Comparison of ENCODE assay signal across 1 cellular context in the genomic region with DNA sequence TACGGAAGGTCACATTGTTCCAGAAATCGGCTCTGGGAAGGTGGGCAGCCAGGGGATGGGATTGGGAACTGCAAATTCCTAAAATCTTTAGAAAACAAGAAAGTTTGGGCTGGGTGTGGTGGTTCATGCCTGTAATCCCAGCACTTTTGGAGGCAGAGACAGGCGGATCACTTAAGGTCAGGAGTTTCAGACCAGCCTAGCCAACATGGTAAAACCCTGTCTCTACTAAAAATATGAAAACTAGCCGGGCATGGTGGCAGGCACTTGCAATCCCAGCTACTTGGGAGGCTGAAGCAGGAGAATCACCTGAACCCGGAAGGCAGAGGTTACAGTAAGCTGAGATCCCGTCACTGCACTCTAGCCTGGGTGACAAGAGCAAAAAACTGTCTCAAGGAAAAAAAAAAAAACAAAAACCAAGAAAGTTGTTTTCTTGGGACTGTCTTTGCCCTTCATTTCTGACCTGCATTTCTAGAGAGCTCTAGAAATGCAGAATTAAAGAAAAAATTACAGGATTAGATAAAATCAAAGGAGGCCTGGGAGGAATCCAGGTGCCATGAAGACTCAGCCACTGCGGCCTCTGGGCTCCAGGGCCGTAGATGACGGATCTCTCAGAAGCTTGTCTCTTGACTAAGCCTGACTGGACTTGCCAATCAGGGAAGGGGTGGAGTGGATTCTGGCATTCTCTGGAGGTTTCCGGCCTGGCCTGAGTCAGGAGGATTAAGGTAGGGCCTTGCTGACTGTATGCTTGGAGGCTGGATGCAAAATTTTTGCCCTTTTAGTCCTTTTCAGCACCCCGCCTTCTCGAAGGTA.
TF ChIP-seq lines count a peak whose summit lies in the region.

No MANE protein-coding gene starts in this region.

TF ChIP-seq in GM12878, 131 proteins besides CTCF, POLR2A, EP300 and RAD21 (continued from another document):
- TF ChIP-seq, protein P1, sequence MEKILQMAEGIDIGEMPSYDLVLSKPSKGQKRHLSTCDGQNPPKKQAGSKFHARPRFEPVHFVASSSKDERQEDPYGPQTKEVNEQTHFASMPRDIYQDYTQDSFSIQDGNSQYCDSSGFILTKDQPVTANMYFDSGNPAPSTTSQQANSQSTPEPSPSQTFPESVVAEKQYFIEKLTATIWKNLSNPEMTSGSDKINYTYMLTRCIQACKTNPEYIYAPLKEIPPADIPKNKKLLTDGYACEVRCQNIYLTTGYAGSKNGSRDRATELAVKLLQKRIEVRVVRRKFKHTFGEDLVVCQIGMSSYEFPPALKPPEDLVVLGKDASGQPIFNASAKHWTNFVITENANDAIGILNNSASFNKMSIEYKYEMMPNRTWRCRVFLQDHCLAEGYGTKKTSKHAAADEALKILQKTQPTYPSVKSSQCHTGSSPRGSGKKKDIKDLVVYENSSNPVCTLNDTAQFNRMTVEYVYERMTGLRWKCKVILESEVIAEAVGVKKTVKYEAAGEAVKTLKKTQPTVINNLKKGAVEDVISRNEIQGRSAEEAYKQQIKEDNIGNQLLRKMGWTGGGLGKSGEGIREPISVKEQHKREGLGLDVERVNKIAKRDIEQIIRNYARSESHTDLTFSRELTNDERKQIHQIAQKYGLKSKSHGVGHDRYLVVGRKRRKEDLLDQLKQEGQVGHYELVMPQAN (conservative IDR thresholded peaks at IDR 0.05): 0 out of 2 replicates have a peak, but pooled peaks have one; percentile 25
- peak; percentile 83; the same call in 1 of the 2 replicates for TF ChIP-seq WRNIP1 (IDR thresholded peaks at IDR 0.05; ENCODE audit: borderline replicate concordance, low read depth, low read length)
- TF ChIP-seq, protein P2, sequence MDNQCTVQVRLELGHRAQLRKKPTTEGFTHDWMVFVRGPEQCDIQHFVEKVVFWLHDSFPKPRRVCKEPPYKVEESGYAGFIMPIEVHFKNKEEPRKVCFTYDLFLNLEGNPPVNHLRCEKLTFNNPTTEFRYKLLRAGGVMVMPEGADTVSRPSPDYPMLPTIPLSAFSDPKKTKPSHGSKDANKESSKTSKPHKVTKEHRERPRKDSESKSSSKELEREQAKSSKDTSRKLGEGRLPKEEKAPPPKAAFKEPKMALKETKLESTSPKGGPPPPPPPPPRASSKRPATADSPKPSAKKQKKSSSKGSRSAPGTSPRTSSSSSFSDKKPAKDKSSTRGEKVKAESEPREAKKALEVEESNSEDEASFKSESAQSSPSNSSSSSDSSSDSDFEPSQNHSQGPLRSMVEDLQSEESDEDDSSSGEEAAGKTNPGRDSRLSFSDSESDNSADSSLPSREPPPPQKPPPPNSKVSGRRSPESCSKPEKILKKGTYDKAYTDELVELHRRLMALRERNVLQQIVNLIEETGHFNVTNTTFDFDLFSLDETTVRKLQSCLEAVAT (IDR thresholded peaks at IDR 0.05): peak; percentile 75
- TF ChIP-seq, protein P3, sequence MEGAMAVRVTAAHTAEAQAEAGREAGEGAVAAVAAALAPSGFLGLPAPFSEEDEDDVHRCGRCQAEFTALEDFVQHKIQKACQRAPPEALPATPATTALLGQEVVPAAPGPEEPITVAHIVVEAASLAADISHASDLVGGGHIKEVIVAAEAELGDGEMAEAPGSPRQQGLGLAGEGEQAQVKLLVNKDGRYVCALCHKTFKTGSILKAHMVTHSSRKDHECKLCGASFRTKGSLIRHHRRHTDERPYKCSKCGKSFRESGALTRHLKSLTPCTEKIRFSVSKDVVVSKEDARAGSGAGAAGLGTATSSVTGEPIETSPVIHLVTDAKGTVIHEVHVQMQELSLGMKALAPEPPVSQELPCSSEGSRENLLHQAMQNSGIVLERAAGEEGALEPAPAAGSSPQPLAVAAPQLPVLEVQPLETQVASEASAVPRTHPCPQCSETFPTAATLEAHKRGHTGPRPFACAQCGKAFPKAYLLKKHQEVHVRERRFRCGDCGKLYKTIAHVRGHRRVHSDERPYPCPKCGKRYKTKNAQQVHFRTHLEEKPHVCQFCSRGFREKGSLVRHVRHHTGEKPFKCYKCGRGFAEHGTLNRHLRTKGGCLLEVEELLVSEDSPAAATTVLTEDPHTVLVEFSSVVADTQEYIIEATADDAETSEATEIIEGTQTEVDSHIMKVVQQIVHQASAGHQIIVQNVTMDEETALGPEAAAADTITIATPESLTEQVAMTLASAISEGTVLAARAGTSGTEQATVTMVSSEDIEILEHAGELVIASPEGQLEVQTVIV (IDR thresholded peaks at IDR 0.05; ENCODE audit: borderline replicate concordance, partially characterized antibody): no peak
- peak; percentile 71; the same call in 1 of the 2 replicates for TF ChIP-seq POLR2AphosphoS5 (IDR thresholded peaks at IDR 0.05; ENCODE audit: low read length)
- no peak for TF ChIP-seq KDM1A (IDR thresholded peaks at IDR 0.05; ENCODE audit: borderline replicate concordance)
- TF ChIP-seq, protein P4, sequence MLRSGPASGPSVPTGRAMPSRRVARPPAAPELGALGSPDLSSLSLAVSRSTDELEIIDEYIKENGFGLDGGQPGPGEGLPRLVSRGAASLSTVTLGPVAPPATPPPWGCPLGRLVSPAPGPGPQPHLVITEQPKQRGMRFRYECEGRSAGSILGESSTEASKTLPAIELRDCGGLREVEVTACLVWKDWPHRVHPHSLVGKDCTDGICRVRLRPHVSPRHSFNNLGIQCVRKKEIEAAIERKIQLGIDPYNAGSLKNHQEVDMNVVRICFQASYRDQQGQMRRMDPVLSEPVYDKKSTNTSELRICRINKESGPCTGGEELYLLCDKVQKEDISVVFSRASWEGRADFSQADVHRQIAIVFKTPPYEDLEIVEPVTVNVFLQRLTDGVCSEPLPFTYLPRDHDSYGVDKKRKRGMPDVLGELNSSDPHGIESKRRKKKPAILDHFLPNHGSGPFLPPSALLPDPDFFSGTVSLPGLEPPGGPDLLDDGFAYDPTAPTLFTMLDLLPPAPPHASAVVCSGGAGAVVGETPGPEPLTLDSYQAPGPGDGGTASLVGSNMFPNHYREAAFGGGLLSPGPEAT (IDR thresholded peaks at IDR 0.05; ENCODE audit: low read depth): no peak; the same call in 1 of the 2 replicates
- TF ChIP-seq, protein P5, sequence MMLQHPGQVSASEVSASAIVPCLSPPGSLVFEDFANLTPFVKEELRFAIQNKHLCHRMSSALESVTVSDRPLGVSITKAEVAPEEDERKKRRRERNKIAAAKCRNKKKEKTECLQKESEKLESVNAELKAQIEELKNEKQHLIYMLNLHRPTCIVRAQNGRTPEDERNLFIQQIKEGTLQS (IDR thresholded peaks at IDR 0.05; ENCODE audit: borderline replicate concordance, extremely low read depth, low read depth, low read length): no peak
- TF ChIP-seq, protein P6, sequence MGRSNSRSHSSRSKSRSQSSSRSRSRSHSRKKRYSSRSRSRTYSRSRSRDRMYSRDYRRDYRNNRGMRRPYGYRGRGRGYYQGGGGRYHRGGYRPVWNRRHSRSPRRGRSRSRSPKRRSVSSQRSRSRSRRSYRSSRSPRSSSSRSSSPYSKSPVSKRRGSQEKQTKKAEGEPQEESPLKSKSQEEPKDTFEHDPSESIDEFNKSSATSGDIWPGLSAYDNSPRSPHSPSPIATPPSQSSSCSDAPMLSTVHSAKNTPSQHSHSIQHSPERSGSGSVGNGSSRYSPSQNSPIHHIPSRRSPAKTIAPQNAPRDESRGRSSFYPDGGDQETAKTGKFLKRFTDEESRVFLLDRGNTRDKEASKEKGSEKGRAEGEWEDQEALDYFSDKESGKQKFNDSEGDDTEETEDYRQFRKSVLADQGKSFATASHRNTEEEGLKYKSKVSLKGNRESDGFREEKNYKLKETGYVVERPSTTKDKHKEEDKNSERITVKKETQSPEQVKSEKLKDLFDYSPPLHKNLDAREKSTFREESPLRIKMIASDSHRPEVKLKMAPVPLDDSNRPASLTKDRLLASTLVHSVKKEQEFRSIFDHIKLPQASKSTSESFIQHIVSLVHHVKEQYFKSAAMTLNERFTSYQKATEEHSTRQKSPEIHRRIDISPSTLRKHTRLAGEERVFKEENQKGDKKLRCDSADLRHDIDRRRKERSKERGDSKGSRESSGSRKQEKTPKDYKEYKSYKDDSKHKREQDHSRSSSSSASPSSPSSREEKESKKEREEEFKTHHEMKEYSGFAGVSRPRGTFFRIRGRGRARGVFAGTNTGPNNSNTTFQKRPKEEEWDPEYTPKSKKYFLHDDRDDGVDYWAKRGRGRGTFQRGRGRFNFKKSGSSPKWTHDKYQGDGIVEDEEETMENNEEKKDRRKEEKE (IDR thresholded peaks at IDR 0.05): no peak
- TF ChIP-seq TAF1 (IDR thresholded peaks at IDR 0.05; ENCODE audit: borderline replicate concordance, low read depth, low read length): 0 out of 2 replicates have a peak, but pooled peaks have one; percentile 30
- TF ChIP-seq, protein P7, sequence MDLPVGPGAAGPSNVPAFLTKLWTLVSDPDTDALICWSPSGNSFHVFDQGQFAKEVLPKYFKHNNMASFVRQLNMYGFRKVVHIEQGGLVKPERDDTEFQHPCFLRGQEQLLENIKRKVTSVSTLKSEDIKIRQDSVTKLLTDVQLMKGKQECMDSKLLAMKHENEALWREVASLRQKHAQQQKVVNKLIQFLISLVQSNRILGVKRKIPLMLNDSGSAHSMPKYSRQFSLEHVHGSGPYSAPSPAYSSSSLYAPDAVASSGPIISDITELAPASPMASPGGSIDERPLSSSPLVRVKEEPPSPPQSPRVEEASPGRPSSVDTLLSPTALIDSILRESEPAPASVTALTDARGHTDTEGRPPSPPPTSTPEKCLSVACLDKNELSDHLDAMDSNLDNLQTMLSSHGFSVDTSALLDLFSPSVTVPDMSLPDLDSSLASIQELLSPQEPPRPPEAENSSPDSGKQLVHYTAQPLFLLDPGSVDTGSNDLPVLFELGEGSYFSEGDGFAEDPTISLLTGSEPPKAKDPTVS (IDR thresholded peaks at IDR 0.05; ENCODE audit: low read depth, low read length): peak; percentile 91; the same call in 1 of the 2 replicates
- no peak for TF ChIP-seq NFIC (IDR thresholded peaks at IDR 0.05; ENCODE audit: low read depth, low read length)
- TF ChIP-seq CHD1 (IDR thresholded peaks at IDR 0.05; ENCODE audit: low read depth, low read length): peak; percentile 24; the same call in 1 of the 2 replicates
- TF ChIP-seq NFYA (IDR thresholded peaks at IDR 0.05; ENCODE audit: borderline replicate concordance, low read depth, low read length): no peak
- TF ChIP-seq ZNF207 (IDR thresholded peaks at IDR 0.05; ENCODE audit: borderline replicate concordance): 0 out of 2 replicates have a peak, but pooled peaks have one; percentile 13
- peak; percentile 93 for TF ChIP-seq IKZF1 (conservative IDR thresholded peaks at IDR 0.05)
- TF ChIP-seq MXI1 (IDR thresholded peaks at IDR 0.05; ENCODE audit: low read depth, low read length): 0 out of 2 replicates have a peak, but pooled peaks have one; percentile 28
- peak; percentile 24 for TF ChIP-seq SMAD5 (IDR thresholded peaks at IDR 0.05; ENCODE audit: low read depth)
- peak; percentile 42; the same call in 1 of the 2 replicates for TF ChIP-seq POLR2AphosphoS2 (IDR thresholded peaks at IDR 0.05; ENCODE audit: low read depth, low read length)
- TF ChIP-seq, protein P8, sequence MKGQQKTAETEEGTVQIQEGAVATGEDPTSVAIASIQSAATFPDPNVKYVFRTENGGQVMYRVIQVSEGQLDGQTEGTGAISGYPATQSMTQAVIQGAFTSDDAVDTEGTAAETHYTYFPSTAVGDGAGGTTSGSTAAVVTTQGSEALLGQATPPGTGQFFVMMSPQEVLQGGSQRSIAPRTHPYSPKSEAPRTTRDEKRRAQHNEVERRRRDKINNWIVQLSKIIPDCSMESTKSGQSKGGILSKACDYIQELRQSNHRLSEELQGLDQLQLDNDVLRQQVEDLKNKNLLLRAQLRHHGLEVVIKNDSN (IDR thresholded peaks at IDR 0.05; ENCODE audit: borderline replicate concordance, extremely low read length, insufficient read depth, low read depth, low read length): no peak
- peak in 1 of 2 experiments; percentile 5; a peak in 3 of 4 replicates for TF ChIP-seq IKZF2 (IDR thresholded peaks at IDR 0.05)
TF ChIP-seq in GM12878: peak in this region for 14.
